ENCODE assay signal across 21 cellular contexts in genomic region chr9:134353539-134353938, GRCh38.
"Had no signal": no experiment of that assay in that cellular context is flagged by ENCODE, and none has a peak within 500 bp of the region (broad histone marks: within the 10 kb centered on the region; RNA-seq: fewer than 3 reads in every experiment).

No MANE protein-coding gene starts in this region.

- H3K36me3 Mint-ChIP-seq: activated naive CD4-positive, alpha-beta T cell treated with anti-CD3 and anti-CD28 coated beads, Interleukin-2, amount 10 ng/mL, durations not matched to agents 7 days and 5 days; stimulated activated memory B cell treated with anti-CD40 and anti-IgM and Interleukin-4, amounts not matched to agents 10 μg/mL and 1 μg/mL and 100 μg/mL, for 72 hours had no signal

- DNase-seq: activated CD4-positive, alpha-beta T cell treated with anti-CD3 and anti-CD28 coated beads, Interleukin-2, amount 10 ng/mL, durations not matched to agents 7 days and 5 days; activated CD8-positive, alpha-beta memory T cell treated with anti-CD3 and anti-CD28 coated beads, Interleukin-2, amount 50 U/mL, for 4 hours; activated effector memory CD4-positive, alpha-beta T cell treated with Interleukin-2 at 50 U/mL for 16 hours; activated naive CD4-positive, alpha-beta T cell treated with anti-CD3 and anti-CD28 coated beads, Interleukin-2, amount 10 ng/mL, durations not matched to agents 7 days and 5 days; activated naive CD8-positive, alpha-beta T cell treated with anti-CD3 and anti-CD28 coated beads, Interleukin-2, amount 50 U/mL, for 24 hours; activated T-cell treated with anti-CD3 and anti-CD28 coated beads, Interleukin-2, amount 50 U/mL, for 48 hours; anterior cingulate cortex; brain microvascular endothelial cell; colonic mucosa; hypothalamus; islet precursor cell; stimulated activated CD4-positive, alpha-beta T cell treated with anti-CD3 and anti-CD28 coated beads, Interleukin-4, amount 100 ng/mL, for 24 hours; T-helper 1 cell had no signal

- H3K27ac ChIP-seq: brain microvascular endothelial cell, colonic mucosa, thoracic aorta had no signal

- H3K27ac Mint-ChIP-seq: activated CD4-positive, alpha-beta T cell treated with anti-CD3 and anti-CD28 coated beads, Interleukin-2, amount 10 ng/mL, durations not matched to agents 7 days and 5 days; activated naive CD4-positive, alpha-beta T cell treated with anti-CD3 and anti-CD28 coated beads, Interleukin-2, amount 10 ng/mL, durations not matched to agents 7 days and 5 days; activated naive CD8-positive, alpha-beta T cell treated with anti-CD3 and anti-CD28 coated beads, Interleukin-2, amount 50 U/mL, for 24 hours; progenitor cell of endocrine pancreas; stimulated activated memory B cell treated with anti-CD40 and anti-IgM and Interleukin-4, amounts not matched to agents 10 μg/mL and 1 μg/mL and 100 μg/mL, for 72 hours had no signal

- H3K4me3 ChIP-seq: colonic mucosa, thoracic aorta had no signal

- H3K4me3 Mint-ChIP-seq: activated CD4-positive, alpha-beta T cell treated with anti-CD3 and anti-CD28 coated beads, Interleukin-2, amount 10 ng/mL, durations not matched to agents 7 days and 5 days; activated naive CD4-positive, alpha-beta T cell treated with anti-CD3 and anti-CD28 coated beads, Interleukin-2, amount 10 ng/mL, durations not matched to agents 7 days and 5 days; activated naive CD8-positive, alpha-beta T cell treated with anti-CD3 and anti-CD28 coated beads, Interleukin-2, amount 50 U/mL, for 24 hours; central memory CD8-positive, alpha-beta T cell; stimulated activated memory B cell treated with anti-CD40 and anti-IgM and Interleukin-4, amounts not matched to agents 10 μg/mL and 1 μg/mL and 100 μg/mL, for 72 hours had no signal

- ATAC-seq: activated CD4-positive, CD25-positive, alpha-beta regulatory T cell treated with anti-CD3 and anti-CD28 coated beads, Interleukin-2, amount 50 U/mL, for 24 hours; activated naive CD8-positive, alpha-beta T cell treated with anti-CD3 and anti-CD28 coated beads, Interleukin-2, amount 50 U/mL, for 24 hours; esophagus mucosa; left lobe of liver; right cardiac atrium; stimulated activated memory B cell treated with anti-CD40 and anti-IgM and Interleukin-4, amounts not matched to agents 10 μg/mL and 1 μg/mL and 100 μg/mL, for 72 hours had no signal

- H3K9me3 ChIP-seq: colonic mucosa, thoracic aorta had no signal

- H3K9me3 Mint-ChIP-seq: activated CD4-positive, alpha-beta T cell treated with anti-CD3 and anti-CD28 coated beads, Interleukin-2, amount 10 ng/mL, durations not matched to agents 7 days and 5 days; activated naive CD4-positive, alpha-beta T cell treated with anti-CD3 and anti-CD28 coated beads, Interleukin-2, amount 10 ng/mL, durations not matched to agents 7 days and 5 days; activated naive CD8-positive, alpha-beta T cell treated with anti-CD3 and anti-CD28 coated beads, Interleukin-2, amount 50 U/mL, for 24 hours; central memory CD8-positive, alpha-beta T cell; stimulated activated memory B cell treated with anti-CD40 and anti-IgM and Interleukin-4, amounts not matched to agents 10 μg/mL and 1 μg/mL and 100 μg/mL, for 72 hours had no signal

- H3K27me3 Mint-ChIP-seq: activated CD4-positive, alpha-beta T cell treated with anti-CD3 and anti-CD28 coated beads, Interleukin-2, amount 10 ng/mL, durations not matched to agents 7 days and 5 days; activated naive CD8-positive, alpha-beta T cell treated with anti-CD3 and anti-CD28 coated beads, Interleukin-2, amount 50 U/mL, for 24 hours; central memory CD8-positive, alpha-beta T cell; progenitor cell of endocrine pancreas; stimulated activated memory B cell treated with anti-CD40 and anti-IgM and Interleukin-4, amounts not matched to agents 10 μg/mL and 1 μg/mL and 100 μg/mL, for 72 hours had no signal

- H3K27me3 ChIP-seq: brain microvascular endothelial cell, colonic mucosa had no signal

- H3K36me3 ChIP-seq: brain microvascular endothelial cell, colonic mucosa, thoracic aorta had no signal

- H3K4me1 Mint-ChIP-seq: activated CD4-positive, alpha-beta T cell treated with anti-CD3 and anti-CD28 coated beads, Interleukin-2, amount 10 ng/mL, durations not matched to agents 7 days and 5 days; activated naive CD4-positive, alpha-beta T cell treated with anti-CD3 and anti-CD28 coated beads, Interleukin-2, amount 10 ng/mL, durations not matched to agents 7 days and 5 days; activated naive CD8-positive, alpha-beta T cell treated with anti-CD3 and anti-CD28 coated beads, Interleukin-2, amount 50 U/mL, for 24 hours had no signal
